ENCODE assay signal across 7 cellular contexts in the genomic region with DNA sequence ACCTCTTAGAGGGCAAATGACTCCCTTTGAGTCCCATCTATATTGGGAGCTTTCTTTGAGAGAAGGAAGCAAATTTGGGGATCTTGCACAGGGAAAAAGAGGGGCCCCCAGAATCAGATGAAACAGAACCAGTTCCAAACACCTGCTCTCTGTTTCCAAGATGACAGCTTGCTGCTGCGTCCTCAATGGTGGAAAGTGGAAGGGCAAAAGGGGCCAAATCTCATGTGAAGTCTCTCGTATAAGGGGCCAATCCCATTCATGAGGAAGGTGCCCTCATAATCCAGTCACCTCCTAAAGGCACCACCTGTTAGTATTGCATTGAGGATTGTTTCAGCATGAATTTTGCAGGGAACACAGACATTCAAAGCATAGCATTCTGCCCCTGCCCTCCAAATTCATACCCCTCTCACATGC. TPM values are rescaled to one million over a fixed set of nuclear protein-coding genes. Genes with fewer than 3 reads are reported as not detected.
DNase-seq lines count a peak whose midpoint lies in the region; ATAC-seq and TF ChIP-seq lines count a peak whose summit lies in the region.

No MANE protein-coding gene starts in this region.

- peak overlapping the region; percentile 83 for H2AFZ ChIP-seq in IMR-90 (replicated peaks; ENCODE audit: low read length, poor library complexity)

- H3K36me3 ChIP-seq in IMR-90 (ENCODE audit: control insufficient read depth, insufficient read depth, low read length) = peaks cover 4% of the 10 kb centered on the region
- H3K36me3 ChIP-seq in adipocyte (ENCODE audit: control insufficient read depth, insufficient read depth, low read length, severe bottlenecking) = peaks cover 12% of the 10 kb centered on the region
- peaks cover 11 to 23% (median 14%) of the 10 kb centered on the region in 5 donors for H3K36me3 ChIP-seq in subcutaneous abdominal adipose tissue (ENCODE audit: control insufficient read depth in 5 of 5, insufficient read depth in 5 of 5, low read length in 5 of 5)

- no peak for ATAC-seq in IMR-90 (ENCODE audit: low read depth)
- no peak for ATAC-seq in esophagus mucosa

- H3K79me1 ChIP-seq in IMR-90 (ENCODE audit: low read depth in 1 of 2, low read length in 2 of 2) = peaks cover 16 to 27% of the 10 kb centered on the region in 2 experiments

- TF ChIP-seq CTCF in IMR-90 (conservative IDR thresholded peaks at IDR 0.05; ENCODE audit: low read depth, low read length) = no peak

- H4K8ac ChIP-seq in IMR-90 (ENCODE audit: low read depth in 2 of 2, low read length in 2 of 2) = peak overlapping the region; percentile 59 to 77

- H3K4ac ChIP-seq in IMR-90 (ENCODE audit: low read depth, low read length) = peak overlapping the region; percentile 82

- no peaks in the 10 kb centered on the region for H3K9me3 ChIP-seq in IMR-90 (ENCODE audit: control insufficient read depth, insufficient read depth, low read length)
- peaks cover 4% of the 10 kb centered on the region for H3K9me3 ChIP-seq in adipocyte (ENCODE audit: control insufficient read depth, low read length)
- H3K9me3 ChIP-seq in subcutaneous abdominal adipose tissue (ENCODE audit: control insufficient read depth in 5 of 5, low read length in 5 of 5) = no peaks in the 10 kb centered on the region

- no TSS peak for BruUV-seq in IMR-90 (replicated peaks; lab: Mats Ljungman, UMichigan)

- WGBS in IMR-90 (ENCODE audit: extremely low coverage in 2 of 2, insufficient read length in 1 of 2), 2 experiments = no CpG with 5 or more reads among the region's 2 CpGs

- in situ Hi-C loops in IMR-90 (cut with MboI; ENCODE audit: low sequenced_read_pairs) = loop anchor here (5.0 to 10.0 kb wide), 3 partner anchors 50 to 213 kb away; no protein-coding TSS in a partner anchor

- peak overlapping the region; percentile 86 for H4K91ac ChIP-seq in IMR-90 (ENCODE audit: insufficient read depth, low read depth, low read length)

- H2BK120ac ChIP-seq in IMR-90 (ENCODE audit: low read depth, low read length) = peak overlapping the region; percentile 92

- peak overlapping the region; percentile 72 for H4K5ac ChIP-seq in IMR-90 (ENCODE audit: low read depth, low read length)

- 0 out of 2 replicates have a peak overlapping the region, but pooled peaks have one; percentile 14 for H3K9ac ChIP-seq in IMR-90 (ENCODE audit: low read depth, low read length)
- H3K9ac ChIP-seq in adipocyte (ENCODE audit: low read length) = peak overlapping the region; percentile 86
- peak overlapping the region in 3 of 5 donors; percentile 48 to 90 (median 62) for H3K9ac ChIP-seq in subcutaneous abdominal adipose tissue (ENCODE audit: low read length in 5 of 5)

- DNase-seq in IMR-90 (no peak), adipocyte (ENCODE audit: low read depth) (no peak), GF-D8 (lab: John Stamatoyannopoulos, UW) (no peak)
- DNase-seq in effector CD4-positive, alpha-beta T cell = no peak

- no peak for TF ChIP-seq POLR2A in IMR-90 (IDR thresholded peaks at IDR 0.05; ENCODE audit: low read depth, low read length)

- no peaks in the 10 kb centered on the region for H4K20me1 ChIP-seq in IMR-90 (ENCODE audit: insufficient read depth, low read length)

- peaks cover 21% of the 10 kb centered on the region for H3K9me1 ChIP-seq in IMR-90 (ENCODE audit: insufficient read depth, low read length)

- 0 out of 2 replicates have a peak overlapping the region, but pooled peaks have one; percentile 51 for H3K56ac ChIP-seq in IMR-90 (ENCODE audit: extremely low read depth, insufficient read depth, low read length)

- intact Hi-C loops in IMR-90 (cut with micrococcal nuclease) = loop anchor here (5.0 kb wide), 1 partner anchor 105 kb away; no protein-coding TSS in a partner anchor

- H2BK20ac ChIP-seq in IMR-90 (ENCODE audit: low read depth, low read length) = peak overlapping the region; percentile 75

- no peak for TF ChIP-seq RAD21 in IMR-90 (IDR thresholded peaks at IDR 0.05; ENCODE audit: low read length)

- POLR2A ChIA-PET in IMR-90 (lab: Charles Lee; ENCODE audit: unreplicated experiment) = interaction anchor here (0.9 to 1.5 kb wide), 4 partner anchors 9 to 146 kb away, joined by 3 to 12 read pairs (median 4); no protein-coding TSS in a partner anchor

- H3K18ac ChIP-seq in IMR-90 (ENCODE audit: low read depth, low read length) = peak overlapping the region; percentile 45

- H3K27me3 ChIP-seq in IMR-90 (ENCODE audit: control insufficient read depth, insufficient read depth, low read length) = no peaks in the 10 kb centered on the region
- H3K27me3 ChIP-seq in adipocyte (replicated peaks; ENCODE audit: control insufficient read depth, insufficient read depth, low read length) = no peaks in the 10 kb centered on the region
- H3K27me3 ChIP-seq in layer of hippocampus (ENCODE audit: control insufficient read depth, insufficient read depth, low read length) = no peaks in the 10 kb centered on the region
- no peaks in the 10 kb centered on the region for H3K27me3 ChIP-seq in subcutaneous abdominal adipose tissue (ENCODE audit: control insufficient read depth in 5 of 5, insufficient read depth in 4 of 5, low read length in 5 of 5)

- peak overlapping the region; percentile 40; the same call in 2 of the 3 replicates for H2BK15ac ChIP-seq in IMR-90 (ENCODE audit: low read depth, low read length)

- peak overlapping the region; percentile 81; the same call in 1 of the 2 replicates for H3K23ac ChIP-seq in IMR-90 (ENCODE audit: low read depth, low read length)

- peak overlapping the region; percentile 34; the same call in 1 of the 2 replicates for H3K4me3 ChIP-seq in IMR-90 (ENCODE audit: insufficient read depth, low read depth, low read length)
- H3K4me3 ChIP-seq in adipocyte (ENCODE audit: low read length) = peak overlapping the region; percentile 82
- H3K4me3 ChIP-seq in subcutaneous abdominal adipose tissue (ENCODE audit: low read depth in 1 of 5, low read length in 5 of 5) = peak overlapping the region in 4 of 5 donors; percentile 39 to 85 (median 63)

- H2AK9ac ChIP-seq in IMR-90 (replicated peaks; ENCODE audit: low read depth, low read length, poor library complexity) = peak overlapping the region; percentile 84

- CTCF ChIA-PET in IMR-90 (lab: Yijun Ruan, JAX) = interaction anchor here (1.3 to 1.9 kb wide), 2 partner anchors 49 to 51 kb away, joined by 3 to 14 read pairs; no protein-coding TSS in a partner anchor

- H2AK5ac ChIP-seq in IMR-90 (ENCODE audit: low read depth, low read length) = peak overlapping the region; percentile 78; the same call in 1 of the 2 replicates

- peak overlapping the region; percentile 42 for H3K14ac ChIP-seq in IMR-90 (replicated peaks; ENCODE audit: low read depth, low read length)

- H3K27ac ChIP-seq in IMR-90 (ENCODE audit: insufficient read depth, low read length) (peak overlapping the region; percentile 71), layer of hippocampus (ENCODE audit: low read depth, low read length) (peak overlapping the region; percentile 85), subcutaneous abdominal adipose tissue (ENCODE audit: low read depth, low read length) (peak overlapping the region; percentile 94)

- peak overlapping the region; percentile 72 for H2BK5ac ChIP-seq in IMR-90 (ENCODE audit: low read depth, low read length, poor library complexity, severe bottlenecking)

- dilution Hi-C loops in IMR-90 (cut with HindIII; ENCODE audit: low sequenced_read_pairs, unreplicated experiment) = no loop called here

- H3K4me1 ChIP-seq in IMR-90 (ENCODE audit: control insufficient read depth, insufficient read depth, low read length) (peaks cover 24% of the 10 kb centered on the region), adipocyte (ENCODE audit: control insufficient read depth, insufficient read depth, low read length) (peaks cover 45% of the 10 kb centered on the region), subcutaneous abdominal adipose tissue (ENCODE audit: control insufficient read depth in 5 of 5, insufficient read depth in 5 of 5, low read length in 5 of 5) (peaks cover 2 to 37% (median 30%) of the 10 kb centered on the region in 5 donors)

- H3K4me2 ChIP-seq in IMR-90 (ENCODE audit: low read depth, low read length) = peak overlapping the region; percentile 35

TF ChIP-seq in IMR-90, 13 proteins besides CTCF, POLR2A, EP300 and RAD21:
- TF ChIP-seq MAFK (IDR thresholded peaks at IDR 0.05; ENCODE audit: low read depth, low read length) = no peak
- no peak for TF ChIP-seq MXI1 (IDR thresholded peaks at IDR 0.05; ENCODE audit: borderline replicate concordance, low read depth, low read length)
- TF ChIP-seq RFX5 (IDR thresholded peaks at IDR 0.05; ENCODE audit: low read depth, low read length) = no peak
- TF ChIP-seq MAZ (IDR thresholded peaks at IDR 0.05; ENCODE audit: borderline replicate concordance, low read depth, low read length) = no peak
- TF ChIP-seq, protein P1, sequence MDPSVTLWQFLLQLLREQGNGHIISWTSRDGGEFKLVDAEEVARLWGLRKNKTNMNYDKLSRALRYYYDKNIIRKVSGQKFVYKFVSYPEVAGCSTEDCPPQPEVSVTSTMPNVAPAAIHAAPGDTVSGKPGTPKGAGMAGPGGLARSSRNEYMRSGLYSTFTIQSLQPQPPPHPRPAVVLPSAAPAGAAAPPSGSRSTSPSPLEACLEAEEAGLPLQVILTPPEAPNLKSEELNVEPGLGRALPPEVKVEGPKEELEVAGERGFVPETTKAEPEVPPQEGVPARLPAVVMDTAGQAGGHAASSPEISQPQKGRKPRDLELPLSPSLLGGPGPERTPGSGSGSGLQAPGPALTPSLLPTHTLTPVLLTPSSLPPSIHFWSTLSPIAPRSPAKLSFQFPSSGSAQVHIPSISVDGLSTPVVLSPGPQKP (IDR thresholded peaks at IDR 0.05; ENCODE audit: borderline replicate concordance, low read depth, low read length) = no peak
- no peak for TF ChIP-seq NFE2L2 (IDR thresholded peaks at IDR 0.05; ENCODE audit: low read depth, low read length)
- no peak for TF ChIP-seq SMC3 (IDR thresholded peaks at IDR 0.05; ENCODE audit: low read depth, low read length)

RNA-seq across cellular contexts. Expression of a gene that starts 0.5 kb away (rescaled TPM):
- total RNA-seq in IMR-90 (2012; rRNA removed) (6.1 TPM in 2 replicates), esophagus mucosa (576 TPM)
- 7.0 and 9.1 TPM in 2 replicates for polyA plus RNA-seq in IMR-90 (2012; rRNA removed)
- 2.8 and 2.9 TPM in 2 replicates for polyA plus RNA-seq in IMR-90 (2012; cell fraction: cytosol; rRNA removed)
- polyA plus RNA-seq in IMR-90 (2012; cell fraction: nucleus; rRNA removed; ENCODE audit: low replicate concordance) = 1.4 and 6.8 TPM in 2 replicates

Comparison
In these comparisons a context has a peak if more than half of its experiments do, and no peak if none do; other contexts are left out.
1. H3K9ac ChIP-seq: peak in every context shown above with its lines; median percentile 86 in adipocyte; 62 in subcutaneous abdominal adipose tissue; 14 in IMR-90.
2. RNA of a gene that starts 0.5 kb away (total RNA-seq): 576 TPM in esophagus mucosa (single experiment); 6.1 TPM in IMR-90; every median in the first group is over 10 times any median in the second.
3. Peak in every context shown above with its lines, with median percentiles within 50 percentile points of each other: H3K27ac ChIP-seq and H3K4me3 ChIP-seq.